Comparison of ENCODE assay signal across 25 cellular contexts in genomic region chr13:26921918-26922317, GRCh38.
A peak's percentile ranks its signal among the peaks of the same experiment; 100 is the strongest.
DNase-seq lines count a peak whose midpoint lies in the region; ATAC-seq and TF ChIP-seq lines count a peak whose summit lies in the region.
"Had no signal": no experiment of that assay in that cellular context is flagged by ENCODE, and none has a peak within 500 bp of the region (broad histone marks: within the 10 kb centered on the region; RNA-seq: fewer than 3 reads in every experiment).

No MANE protein-coding gene starts in this region.

- peaks cover 10% of the 10 kb centered on the region for H3K27me3 Mint-ChIP-seq in endodermal cell (ENCODE audit: insufficient read depth)

- H3K36me3 ChIP-seq in endodermal cell (ENCODE audit: control insufficient read depth, insufficient read depth, low read length): no peaks in the 10 kb centered on the region
- no peaks in the 10 kb centered on the region for H3K36me3 ChIP-seq in prostate gland
- H3K36me3 ChIP-seq in PC-9 (ENCODE audit: low read depth): no peaks in the 10 kb centered on the region
- H3K36me3 ChIP-seq: BLaER1 had no signal

- no peak for TF ChIP-seq CTCF in GM12865 (IDR thresholded peaks at IDR 0.05; ENCODE audit: insufficient read depth, low read depth, low read length, missing control alignments)
- TF ChIP-seq CTCF in endodermal cell (conservative IDR thresholded peaks at IDR 0.05): no peak
- no peak for TF ChIP-seq CTCF in prostate gland (IDR thresholded peaks at IDR 0.05)
- TF ChIP-seq CTCF in PC-9 (conservative IDR thresholded peaks at IDR 0.05): no peak

- H3F3A ChIP-seq in PC-9 (ENCODE audit: insufficient read depth, low read depth): no peaks in the 10 kb centered on the region

- CTCF ChIA-PET in PC-9 (lab: Charles Lee): no interaction called here

- intact Hi-C loops in prostate gland (cut with DNase I): no loop called here
- intact Hi-C loops in PC-9 (cut with micrococcal nuclease; ENCODE audit: unreplicated experiment): no loop called here

- H3K4me3 ChIP-seq in GM12865 (ENCODE audit: low read depth, low read length) (no peak overlapping the region), endodermal cell (ENCODE audit: low read length) (no peak overlapping the region), prostate gland (no peak overlapping the region), PC-9 (no peak overlapping the region)
- H3K4me3 ChIP-seq: BLaER1 had no signal

- no peaks in the 10 kb centered on the region for H3K27me3 ChIP-seq in endodermal cell (ENCODE audit: control insufficient read depth, insufficient read depth, low read length, poor library complexity, severe bottlenecking)
- no peaks in the 10 kb centered on the region for H3K27me3 ChIP-seq in prostate gland (replicated peaks; ENCODE audit: insufficient read depth)
- H3K27me3 ChIP-seq in PC-9 (ENCODE audit: insufficient read depth, low read depth): peaks cover 97% of the 10 kb centered on the region
- H3K27me3 ChIP-seq: BLaER1 had no signal

- H3K9me3 Mint-ChIP-seq in endodermal cell: no peaks in the 10 kb centered on the region

- BruUV-seq in PC-9 (replicated peaks; lab: Mats Ljungman, UMichigan): no TSS peak

- no peaks in the 10 kb centered on the region for H4K20me1 ChIP-seq in PC-9 (ENCODE audit: insufficient read depth)
- H4K20me1 ChIP-seq: BLaER1 had no signal

- POLR2A ChIA-PET in PC-9 (lab: Charles Lee; ENCODE audit: unreplicated experiment): no interaction called here

- H3K4me3 Mint-ChIP-seq in endodermal cell: no peak overlapping the region
- H3K4me3 Mint-ChIP-seq: CD4-positive, CD25-positive, alpha-beta regulatory T cell; T-helper 17 cell had no signal

- peaks cover 7% of the 10 kb centered on the region for H3K4me1 Mint-ChIP-seq in endodermal cell
- H3K4me1 Mint-ChIP-seq: CD4-positive, CD25-positive, alpha-beta regulatory T cell had no signal

- no peak overlapping the region for H2AFZ ChIP-seq in PC-9

- H3K4me2 ChIP-seq in PC-9: no peak overlapping the region
- H3K4me2 ChIP-seq: BLaER1, SK-N-SH had no signal

- H3K9ac ChIP-seq in endodermal cell (ENCODE audit: extremely low read depth, low read length, poor library complexity, severe bottlenecking): no peak overlapping the region
- H3K9ac ChIP-seq: BLaER1, SK-N-SH had no signal

- H3K36me3 Mint-ChIP-seq in endodermal cell (ENCODE audit: low read depth): no peaks in the 10 kb centered on the region
- H3K36me3 Mint-ChIP-seq: CD4-positive, CD25-positive, alpha-beta regulatory T cell had no signal

- H3K27ac ChIP-seq in endodermal cell (ENCODE audit: low read depth, low read length) (no peak overlapping the region), prostate gland (no peak overlapping the region), PC-9 (no peak overlapping the region)
- H3K27ac ChIP-seq: BLaER1 had no signal

- H3K9me2 ChIP-seq in PC-9 (ENCODE audit: insufficient read depth): no peaks in the 10 kb centered on the region
- H3K9me2 ChIP-seq: SK-N-SH had no signal

- H3K27ac Mint-ChIP-seq in endodermal cell: no peak overlapping the region
- H3K27ac Mint-ChIP-seq: T-helper 17 cell had no signal

- WGBS in endodermal cell (ENCODE audit: insufficient coverage in 1 of 2, insufficient read length in 1 of 2), 2 experiments: 71 to 90% methylated on average over 2 to 7 of the region's 7 CpGs
- 72% methylated on average over 7 of the region's 7 CpGs for WGBS in prostate gland

- no peak for TF ChIP-seq POLR2A in prostate gland (IDR thresholded peaks at IDR 0.05)

- DNase-seq in GM12865 (ENCODE audit: low read depth) (peak; percentile 48), NAMALWA (ENCODE audit: low spot score) (peak; percentile 15), endodermal cell (peak; percentile 0), prostate gland (ENCODE audit: low spot score) (no peak), PC-9 (no peak)
- DNase-seq: CD4-positive, CD25-positive, alpha-beta regulatory T cell; DMS53; EL; GDM1; Karpas-422; NCI-H1105; NCI-H1436 treated with DMSO at 0.1 percent for 48 hours; NCI-H187 treated with DMSO at 0.1 percent for 48 hours; NCI-H2171 treated with DMSO at 0.1 percent for 48 hours; NCI-H345; NCI-H524; NCI-H774; OCI-M1; SK-N-SH; SW 1271; T-helper 17 cell had no signal

- peak; percentile 57 for ATAC-seq in GM19455 (IDR thresholded peaks at IDR 0.05; ENCODE audit: unreplicated experiment)
- no peak for ATAC-seq in GM18909 (IDR thresholded peaks at IDR 0.05; ENCODE audit: poor library complexity, unreplicated experiment)
- ATAC-seq: HepG2, T-helper 17 cell had no signal

- no peaks in the 10 kb centered on the region for H3K79me2 ChIP-seq in PC-9 (ENCODE audit: low read depth)

- H3K9me3 ChIP-seq in endodermal cell (ENCODE audit: control insufficient read depth, low read length) (no peaks in the 10 kb centered on the region), prostate gland (no peaks in the 10 kb centered on the region), PC-9 (ENCODE audit: insufficient read depth, low read depth) (no peaks in the 10 kb centered on the region)
- H3K9me3 ChIP-seq: BLaER1, SK-N-SH had no signal

- no peaks in the 10 kb centered on the region for H3K4me1 ChIP-seq in endodermal cell (ENCODE audit: control insufficient read depth, insufficient read depth, low read length)
- H3K4me1 ChIP-seq in prostate gland (replicated peaks): no peaks in the 10 kb centered on the region
- H3K4me1 ChIP-seq in PC-9 (replicated peaks; ENCODE audit: insufficient read depth): no peaks in the 10 kb centered on the region
- H3K4me1 ChIP-seq: BLaER1 had no signal

Comparison
In these comparisons a context has a peak if more than half of its experiments do, and no peak if none do; other contexts are left out.
1. DNase-seq: peak in GM12865 (single experiment), NAMALWA (single experiment) and endodermal cell (single experiment); none in prostate gland (single experiment) and PC-9 (0 of 2).